20 cellular contexts compared by ENCODE assay signal in the genomic region with DNA sequence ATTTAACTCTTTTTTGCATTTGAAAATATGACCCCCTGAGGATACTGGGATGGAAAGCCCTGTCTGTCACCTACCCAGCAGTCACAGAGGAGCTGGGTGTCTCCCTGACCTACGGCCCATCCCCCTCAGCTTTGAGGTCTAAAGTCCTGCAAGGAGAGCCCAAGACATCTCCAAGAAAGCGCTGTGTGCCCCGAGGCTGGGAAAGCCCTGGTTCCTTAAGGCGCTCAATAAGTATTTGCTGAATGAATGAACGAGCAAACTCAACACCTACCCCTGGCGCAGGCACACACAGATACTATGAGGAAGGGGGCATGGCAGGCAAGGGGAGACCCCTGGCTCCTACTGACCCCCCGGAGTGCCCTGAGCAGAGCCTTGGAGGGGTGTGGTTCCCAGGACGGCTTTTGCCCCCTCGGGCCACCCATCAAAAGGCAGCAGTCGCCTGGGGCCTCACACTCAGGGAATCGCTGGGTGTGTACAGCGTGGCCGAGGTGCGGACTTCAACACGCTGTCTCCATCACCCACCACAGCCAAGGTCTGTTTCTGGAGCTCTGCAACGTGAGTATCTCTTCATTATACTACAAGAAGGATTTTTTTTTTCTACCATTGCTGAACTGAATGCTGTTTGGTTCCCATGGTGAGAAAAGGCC.
"Had no signal": no experiment of that assay in that cellular context is flagged by ENCODE, and none has a peak within 500 bp of the region (broad histone marks: within the 10 kb centered on the region; RNA-seq: fewer than 3 reads in every experiment).

No MANE protein-coding gene starts in this region.

- DNase-seq: activated CD4-positive, alpha-beta T cell treated with anti-CD3 and anti-CD28 coated beads, Interleukin-2, amount 10 ng/mL, durations not matched to agents 24 days and 14 days; activated CD8-positive, alpha-beta memory T cell treated with anti-CD3 and anti-CD28 coated beads, Interleukin-2, amount 50 U/mL, for 4 hours; activated gamma-delta T cell treated with Interleukin-2 at 50 U/mL for 16 hours; activated naive CD8-positive, alpha-beta T cell treated with anti-CD3 and anti-CD28 coated beads for 36 hours; activated T-cell treated with anti-CD3 and anti-CD28 coated beads, Interleukin-2, amount 50 U/mL, for 4 hours; amygdala; dermis blood vessel endothelial cell; foreskin fibroblast; hippocampal formation; stimulated activated CD4-positive, alpha-beta T cell treated with anti-CD3 and anti-CD28 coated beads, Interleukin-15, amount 100 ng/mL, for 24 hours; stimulated activated CD4-positive, alpha-beta T cell treated with anti-CD3 and anti-CD28 coated beads, Interleukin-2, amount 100 ng/mL, for 48 hours; stimulated activated naive CD8-positive, alpha-beta T cell treated with anti-CD3 and anti-CD28 coated beads, Interleukin-15, amount 100 ng/mL, for 72 hours; T-helper 1 cell; T-helper 9 cell had no signal

- ATAC-seq: activated T-cell treated with anti-CD3 and anti-CD28 coated beads, Interleukin-2, amount 50 U/mL, for 4 hours; stimulated activated naive CD8-positive, alpha-beta T cell treated with anti-CD3 and anti-CD28 coated beads, Interleukin-15, amount 100 ng/mL, for 72 hours had no signal

- H3K27me3 Mint-ChIP-seq: activated naive CD8-positive, alpha-beta T cell treated with anti-CD3 and anti-CD28 coated beads for 36 hours had no signal

- H3K36me3 Mint-ChIP-seq: activated naive CD8-positive, alpha-beta T cell treated with anti-CD3 and anti-CD28 coated beads for 36 hours had no signal

- H3K36me3 ChIP-seq: prostate gland, suprapubic skin had no signal

- H3K27ac Mint-ChIP-seq: activated CD4-positive, alpha-beta T cell treated with anti-CD3 and anti-CD28 coated beads, Interleukin-2, amount 10 ng/mL, durations not matched to agents 24 days and 14 days; activated naive CD8-positive, alpha-beta T cell treated with anti-CD3 and anti-CD28 coated beads for 36 hours; stimulated activated naive CD8-positive, alpha-beta T cell treated with anti-CD3 and anti-CD28 coated beads, Interleukin-15, amount 100 ng/mL, for 72 hours; type B pancreatic cell had no signal

- H3K4me1 Mint-ChIP-seq: activated CD4-positive, alpha-beta T cell treated with anti-CD3 and anti-CD28 coated beads, Interleukin-2, amount 10 ng/mL, durations not matched to agents 24 days and 14 days; activated naive CD8-positive, alpha-beta T cell treated with anti-CD3 and anti-CD28 coated beads for 36 hours; stimulated activated naive CD8-positive, alpha-beta T cell treated with anti-CD3 and anti-CD28 coated beads, Interleukin-15, amount 100 ng/mL, for 72 hours had no signal

- H3K9me3 Mint-ChIP-seq: activated T-cell treated with anti-CD3 and anti-CD28 coated beads, Interleukin-2, amount 50 U/mL, for 4 hours had no signal

- H3K4me3 Mint-ChIP-seq: activated CD4-positive, alpha-beta T cell treated with anti-CD3 and anti-CD28 coated beads, Interleukin-2, amount 10 ng/mL, durations not matched to agents 24 days and 14 days; activated naive CD8-positive, alpha-beta T cell treated with anti-CD3 and anti-CD28 coated beads for 36 hours; activated T-cell treated with anti-CD3 and anti-CD28 coated beads, Interleukin-2, amount 50 U/mL, for 4 hours; neural crest cell; stimulated activated naive CD8-positive, alpha-beta T cell treated with anti-CD3 and anti-CD28 coated beads, Interleukin-15, amount 100 ng/mL, for 72 hours had no signal

- H3K9me3 ChIP-seq: prostate gland had no signal

- H3K27ac ChIP-seq: epithelial cell of prostate, prostate gland, skin epidermis, suprapubic skin had no signal

- H3K4me3 ChIP-seq: prostate gland, skin epidermis, suprapubic skin had no signal

- H3K4me1 ChIP-seq: prostate gland, suprapubic skin had no signal
